In the genomic region with DNA sequence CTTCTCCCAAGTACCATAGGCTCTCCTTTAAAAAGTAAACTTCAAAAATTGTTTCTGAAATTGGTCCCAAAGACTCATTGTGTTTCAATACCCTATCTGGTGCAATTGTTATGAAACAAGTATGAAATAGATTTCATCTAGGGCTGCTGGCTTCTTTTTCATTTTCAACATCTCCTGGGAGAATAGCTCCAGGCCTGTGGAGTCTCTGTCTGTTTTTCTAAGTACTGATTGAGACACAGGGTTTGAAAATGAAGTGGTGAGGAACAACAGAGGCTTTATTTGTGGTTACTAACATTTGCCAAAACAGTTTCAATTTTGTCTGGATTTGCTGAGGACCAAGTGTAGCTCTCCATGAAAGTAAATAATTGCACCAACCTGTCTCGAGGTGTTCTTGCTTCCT, we compare ENCODE assay signal across 34 cellular contexts.
"Had no signal": no experiment of that assay in that cellular context is flagged by ENCODE, and none has a peak within 500 bp of the region (broad histone marks: within the 10 kb centered on the region; RNA-seq: fewer than 3 reads in every experiment).

No MANE protein-coding gene starts in this region.

- H3K27me3 ChIP-seq: ascending aorta, breast epithelium, cardiac muscle cell, colonic mucosa, heart left ventricle had no signal

- H3K27ac ChIP-seq: ascending aorta, breast epithelium, cardiac muscle cell, colonic mucosa, epithelial cell of prostate, heart left ventricle, WERI-Rb-1 had no signal

- H3K36me3 Mint-ChIP-seq: activated naive CD4-positive, alpha-beta T cell treated with anti-CD3 and anti-CD28 coated beads, Interleukin-2, amount 50 U/mL, for 24 hours; activated naive CD8-positive, alpha-beta T cell treated with anti-CD3 and anti-CD28 coated beads, Interleukin-2, amount 10 ng/mL, durations not matched to agents 7 days and 5 days; brain had no signal

- ATAC-seq: activated CD4-positive, CD25-positive, alpha-beta regulatory T cell treated with anti-CD3 and anti-CD28 coated beads, Interleukin-2, amount 50 U/mL, for 24 hours; activated CD8-positive, alpha-beta T cell treated with anti-CD3 and anti-CD28 coated beads for 36 hours; activated T-cell treated with anti-CD3 and anti-CD28 coated beads, Interleukin-2, amount 50 U/mL, for 4 hours; activated T-helper 17 cell treated with anti-CD3 and anti-CD28 coated beads, Interleukin-2, amount 50 U/mL, for 72 hours; heart left ventricle; T-helper 17 cell had no signal

- H3K27ac Mint-ChIP-seq: activated B cell treated with CpG ODN at 0.5 μM for 24 hours; activated CD8-positive, alpha-beta T cell treated with anti-CD3 and anti-CD28 coated beads for 36 hours; activated naive CD4-positive, alpha-beta T cell treated with anti-CD3 and anti-CD28 coated beads, Interleukin-2, amount 50 U/mL, for 24 hours; activated naive CD8-positive, alpha-beta T cell treated with anti-CD3 and anti-CD28 coated beads, Interleukin-2, amount 10 ng/mL, durations not matched to agents 7 days and 5 days; activated T-helper 17 cell treated with anti-CD3 and anti-CD28 coated beads, Interleukin-2, amount 50 U/mL, for 72 hours; brain; T-helper 17 cell; T-helper 2 cell treated with Interferon-gamma antibody and Interleukin-4, amounts not matched to agents 5 μg/mL and 100 μg/mL, for 36 hours had no signal

- H3K4me3 Mint-ChIP-seq: activated B cell treated with CpG ODN at 0.5 μM for 24 hours; activated CD8-positive, alpha-beta T cell treated with anti-CD3 and anti-CD28 coated beads for 36 hours; activated naive CD4-positive, alpha-beta T cell treated with anti-CD3 and anti-CD28 coated beads, Interleukin-2, amount 50 U/mL, for 24 hours; activated naive CD8-positive, alpha-beta T cell treated with anti-CD3 and anti-CD28 coated beads, Interleukin-2, amount 10 ng/mL, durations not matched to agents 7 days and 5 days; activated T-cell treated with anti-CD3 and anti-CD28 coated beads, Interleukin-2, amount 50 U/mL, for 4 hours; activated T-helper 17 cell treated with anti-CD3 and anti-CD28 coated beads, Interleukin-2, amount 50 U/mL, for 72 hours; brain; T-helper 17 cell; T-helper 2 cell treated with Interferon-gamma antibody and Interleukin-4, amounts not matched to agents 5 μg/mL and 100 μg/mL, for 36 hours had no signal

- H3K27me3 Mint-ChIP-seq: activated B cell treated with CpG ODN at 0.5 μM for 24 hours; activated CD8-positive, alpha-beta T cell treated with anti-CD3 and anti-CD28 coated beads for 36 hours; activated naive CD4-positive, alpha-beta T cell treated with anti-CD3 and anti-CD28 coated beads, Interleukin-2, amount 50 U/mL, for 24 hours; activated naive CD8-positive, alpha-beta T cell treated with anti-CD3 and anti-CD28 coated beads, Interleukin-2, amount 10 ng/mL, durations not matched to agents 7 days and 5 days; activated T-helper 17 cell treated with anti-CD3 and anti-CD28 coated beads, Interleukin-2, amount 50 U/mL, for 72 hours; T-helper 17 cell had no signal

- FAIRE-seq: endometrium, endothelial cell of umbilical vein, frontal cortex had no signal

- H3K36me3 ChIP-seq: ascending aorta, breast epithelium, cardiac muscle cell, colonic mucosa, heart left ventricle, WERI-Rb-1 had no signal

- H3K9me3 Mint-ChIP-seq: activated B cell treated with CpG ODN at 0.5 μM for 24 hours; activated T-cell treated with anti-CD3 and anti-CD28 coated beads, Interleukin-2, amount 50 U/mL, for 4 hours; brain had no signal

- H3K4me1 Mint-ChIP-seq: activated B cell treated with CpG ODN at 0.5 μM for 24 hours; activated naive CD4-positive, alpha-beta T cell treated with anti-CD3 and anti-CD28 coated beads, Interleukin-2, amount 50 U/mL, for 24 hours; activated naive CD8-positive, alpha-beta T cell treated with anti-CD3 and anti-CD28 coated beads, Interleukin-2, amount 10 ng/mL, durations not matched to agents 7 days and 5 days; activated T-helper 17 cell treated with anti-CD3 and anti-CD28 coated beads, Interleukin-2, amount 50 U/mL, for 72 hours; T-helper 17 cell had no signal

- H3K4me3 ChIP-seq: ascending aorta, breast epithelium, cardiac muscle cell, colonic mucosa, heart left ventricle had no signal

- DNase-seq: activated B cell treated with CpG ODN at 0.5 μM for 24 hours; activated CD4-positive, alpha-beta T cell treated with anti-CD3 and anti-CD28 coated beads for 48 hours; activated CD4-positive, alpha-beta T cell treated with anti-CD3 and anti-CD28 coated beads, Interleukin-2, amount 50 U/mL, for 1 hour; activated CD4-positive, alpha-beta T cell treated with anti-CD3 and anti-CD28 coated beads, Interleukin-2, amount 50 U/mL, for 48 hours; activated CD8-positive, alpha-beta memory T cell treated with anti-CD3 and anti-CD28 coated beads for 24 hours; activated CD8-positive, alpha-beta T cell treated with anti-CD3 and anti-CD28 coated beads for 36 hours; activated effector memory CD4-positive, alpha-beta T cell treated with Interleukin-2 at 50 U/mL for 16 hours; activated gamma-delta T cell treated with Interleukin-2 at 50 U/mL for 16 hours; activated naive CD4-positive, alpha-beta T cell treated with Interleukin-2 at 50 U/mL for 16 hours; activated naive CD8-positive, alpha-beta T cell treated with anti-CD3 and anti-CD28 coated beads, Interleukin-2, amount 10 ng/mL, durations not matched to agents 7 days and 5 days; activated T-cell treated with anti-CD3 and anti-CD28 coated beads, Interleukin-2, amount 50 U/mL, for 4 hours; central memory CD4-positive, alpha-beta T cell; cerebellar nuclear complex; colonic mucosa; effector CD8-positive, alpha-beta T cell; foreskin fibroblast; glutamatergic neuron; heart left ventricle; T-helper 1 cell; T-helper 17 cell; T1000; WERI-Rb-1 had no signal

- H3K4me1 ChIP-seq: ascending aorta, breast epithelium, colonic mucosa, heart left ventricle had no signal

- H3K9me3 ChIP-seq: ascending aorta, breast epithelium, colonic mucosa, heart left ventricle had no signal
